15 cellular contexts compared by ENCODE assay signal in the genomic region with DNA sequence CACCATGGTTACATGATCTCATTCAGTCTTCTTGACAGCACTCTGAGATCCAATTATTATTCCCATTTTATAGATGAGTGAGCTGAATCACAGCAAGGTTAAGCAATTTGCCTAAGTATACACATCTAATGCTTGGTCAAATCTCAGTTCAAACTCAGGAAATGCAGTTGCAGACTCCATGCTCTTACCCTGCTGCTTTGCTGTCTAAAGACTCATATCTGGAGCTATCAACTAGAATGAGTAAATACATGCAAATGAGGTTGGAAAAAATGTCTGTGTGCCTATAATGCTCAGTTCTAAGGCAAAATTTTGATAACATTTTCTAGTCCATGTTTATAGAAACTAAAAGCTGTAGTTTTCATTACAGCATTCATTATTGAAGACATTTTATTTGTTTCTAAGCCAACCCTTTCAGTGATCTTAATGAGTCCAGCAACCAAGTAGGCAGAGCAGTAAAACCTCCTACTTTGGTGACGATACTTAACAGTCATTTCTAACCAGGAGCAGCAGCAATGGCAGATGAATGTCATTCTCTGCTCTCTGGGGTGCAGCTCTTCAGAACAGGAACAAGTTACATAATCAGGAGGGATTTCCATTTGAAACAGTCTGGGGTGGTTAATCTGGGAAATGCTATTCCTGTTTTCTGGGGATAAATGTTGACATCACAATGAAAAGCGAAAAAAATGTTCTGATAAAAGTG.
"Had no signal": no experiment of that assay in that cellular context is flagged by ENCODE, and none has a peak within 500 bp of the region (broad histone marks: within the 10 kb centered on the region; RNA-seq: fewer than 3 reads in every experiment).

No MANE protein-coding gene starts in this region.

- DNase-seq: activated CD4-positive, alpha-beta T cell treated with anti-CD3 and anti-CD28 coated beads, Interleukin-2, amount 10 ng/mL, durations not matched to agents 7 days and 5 days; activated CD8-positive, alpha-beta memory T cell treated with anti-CD3 and anti-CD28 coated beads for 24 hours; activated naive CD4-positive, alpha-beta T cell treated with anti-CD3 and anti-CD28 coated beads for 36 hours; colonic mucosa; effector CD8-positive, alpha-beta T cell; gastrocnemius medialis; left ventricle myocardium superior; mesenchymal stem cell; sigmoid colon; stimulated activated CD4-positive, alpha-beta T cell treated with anti-CD3 and anti-CD28 coated beads, Interleukin-12 subunit alpha, Interleukin-12 subunit beta, amount 100 ng/mL, for 4 hours; stimulated activated naive CD4-positive, alpha-beta T cell treated with Interleukin-2 at 50 U/mL for 16 hours; testis; upper lobe of right lung had no signal

- H3K27me3 ChIP-seq: colonic mucosa, gastrocnemius medialis, sigmoid colon, testis, upper lobe of right lung had no signal

- ATAC-seq: gastrocnemius medialis; left ventricle myocardium superior; natural killer cell treated with Interleukin-12 subunit alpha and Interleukin-12 subunit beta and Interleukin-15 and Interleukin-18, amount 100 ng/mL, for 72 hours; upper lobe of right lung; WTC11 had no signal

- H3K27ac Mint-ChIP-seq: activated CD4-positive, alpha-beta T cell treated with anti-CD3 and anti-CD28 coated beads, Interleukin-2, amount 10 ng/mL, durations not matched to agents 7 days and 5 days; activated naive CD4-positive, alpha-beta T cell treated with anti-CD3 and anti-CD28 coated beads for 36 hours; natural killer cell treated with Interleukin-12 subunit alpha and Interleukin-12 subunit beta and Interleukin-15 and Interleukin-18, amount 100 ng/mL, for 72 hours; WTC11 had no signal

- H3K4me1 ChIP-seq: colonic mucosa, gastrocnemius medialis, sigmoid colon, testis, upper lobe of right lung had no signal

- H3K4me3 Mint-ChIP-seq: activated CD4-positive, alpha-beta T cell treated with anti-CD3 and anti-CD28 coated beads, Interleukin-2, amount 10 ng/mL, durations not matched to agents 7 days and 5 days; activated naive CD4-positive, alpha-beta T cell treated with anti-CD3 and anti-CD28 coated beads for 36 hours; natural killer cell treated with Interleukin-12 subunit alpha and Interleukin-12 subunit beta and Interleukin-15 and Interleukin-18, amount 100 ng/mL, for 72 hours; WTC11 had no signal

- H3K27me3 Mint-ChIP-seq: natural killer cell treated with Interleukin-12 subunit alpha and Interleukin-12 subunit beta and Interleukin-15 and Interleukin-18, amount 100 ng/mL, for 72 hours had no signal

- H3K9me3 ChIP-seq: colonic mucosa, gastrocnemius medialis, sigmoid colon, testis, upper lobe of right lung had no signal

- H3K4me1 Mint-ChIP-seq: activated CD4-positive, alpha-beta T cell treated with anti-CD3 and anti-CD28 coated beads, Interleukin-2, amount 10 ng/mL, durations not matched to agents 7 days and 5 days had no signal

- H3K36me3 ChIP-seq: colonic mucosa, gastrocnemius medialis, sigmoid colon, upper lobe of right lung had no signal

- H3K27ac ChIP-seq: colonic mucosa, gastrocnemius medialis, sigmoid colon, testis, upper lobe of right lung had no signal

- H3K4me3 ChIP-seq: colonic mucosa, gastrocnemius medialis, sigmoid colon, testis, upper lobe of right lung had no signal
